In the genomic region with DNA sequence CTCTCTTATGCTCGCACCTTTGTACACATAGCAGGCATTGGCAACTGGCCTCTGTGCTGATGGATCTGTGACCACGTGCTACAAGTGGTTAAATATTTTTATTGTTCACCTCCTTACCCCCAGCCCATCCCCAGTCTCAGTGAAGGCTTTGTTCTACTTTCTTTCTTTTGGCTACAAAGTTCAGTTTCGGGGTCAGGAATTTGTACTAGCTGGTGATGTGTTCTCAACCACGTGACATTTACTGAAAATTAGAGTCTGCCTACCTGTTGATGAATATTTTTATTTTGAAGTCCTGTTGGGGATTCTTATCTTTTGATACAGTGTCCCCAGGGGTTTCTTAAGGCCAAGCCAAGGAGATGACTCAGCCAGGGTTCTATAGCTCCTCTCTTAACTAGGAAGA, we compare ENCODE assay signal across 18 cellular contexts. TPM values are rescaled to one million over a fixed set of nuclear protein-coding genes. Genes with fewer than 3 reads are reported as not detected.
"Had no signal": no experiment of that assay in that cellular context is flagged by ENCODE, and none has a peak within 500 bp of the region (broad histone marks: within the 10 kb centered on the region; RNA-seq: fewer than 3 reads in every experiment).

No MANE protein-coding gene starts in this region.

- H3K36me3 Mint-ChIP-seq: stimulated activated effector memory CD8-positive, alpha-beta T cell treated with anti-CD3 and anti-CD28 coated beads, Interleukin-12 subunit alpha, Interleukin-12 subunit beta, amount 100 ng/mL, for 72 hours; type B pancreatic cell had no signal

- H3K4me1 Mint-ChIP-seq: stimulated activated effector memory CD8-positive, alpha-beta T cell treated with anti-CD3 and anti-CD28 coated beads, Interleukin-12 subunit alpha, Interleukin-12 subunit beta, amount 100 ng/mL, for 72 hours had no signal

- H3K9me3 Mint-ChIP-seq: activated CD8-positive, alpha-beta T cell treated with anti-CD3 and anti-CD28 coated beads for 36 hours; activated T-cell treated with anti-CD3 and anti-CD28 coated beads, Interleukin-2, amount 50 U/mL, for 72 hours; stimulated activated effector memory CD8-positive, alpha-beta T cell treated with anti-CD3 and anti-CD28 coated beads, Interleukin-12 subunit alpha, Interleukin-12 subunit beta, amount 100 ng/mL, for 72 hours; type B pancreatic cell had no signal

- H3K4me3 ChIP-seq: ascending aorta, esophagus muscularis mucosa, heart left ventricle, right atrium auricular region had no signal

- H3K4me3 Mint-ChIP-seq: activated CD8-positive, alpha-beta T cell treated with anti-CD3 and anti-CD28 coated beads for 36 hours; activated T-cell treated with anti-CD3 and anti-CD28 coated beads, Interleukin-2, amount 50 U/mL, for 72 hours; stimulated activated effector memory CD8-positive, alpha-beta T cell treated with anti-CD3 and anti-CD28 coated beads, Interleukin-12 subunit alpha, Interleukin-12 subunit beta, amount 100 ng/mL, for 72 hours; type B pancreatic cell had no signal

- H3K27ac ChIP-seq: ascending aorta, esophagus muscularis mucosa, heart left ventricle, parathyroid adenoma, right atrium auricular region had no signal

- H3K27ac Mint-ChIP-seq: activated CD8-positive, alpha-beta T cell treated with anti-CD3 and anti-CD28 coated beads for 36 hours; activated T-cell treated with anti-CD3 and anti-CD28 coated beads, Interleukin-2, amount 50 U/mL, for 72 hours; stimulated activated effector memory CD8-positive, alpha-beta T cell treated with anti-CD3 and anti-CD28 coated beads, Interleukin-12 subunit alpha, Interleukin-12 subunit beta, amount 100 ng/mL, for 72 hours; type B pancreatic cell had no signal

- H3K27me3 ChIP-seq: ascending aorta, esophagus muscularis mucosa, heart left ventricle, right atrium auricular region had no signal

- H3K9me3 ChIP-seq: ascending aorta, esophagus muscularis mucosa, heart left ventricle, right atrium auricular region had no signal

- H3K36me3 ChIP-seq: ascending aorta, esophagus muscularis mucosa, heart left ventricle, right atrium auricular region had no signal

- H3K4me1 ChIP-seq: ascending aorta, esophagus muscularis mucosa, heart left ventricle, parathyroid adenoma, right atrium auricular region had no signal

- H3K27me3 Mint-ChIP-seq: activated CD8-positive, alpha-beta T cell treated with anti-CD3 and anti-CD28 coated beads for 36 hours; type B pancreatic cell had no signal

- DNase-seq: activated CD4-positive, alpha-beta T cell treated with anti-CD3 and anti-CD28 coated beads for 4 hours; activated CD8-positive, alpha-beta memory T cell treated with anti-CD3 and anti-CD28 coated beads, Interleukin-2, amount 50 U/mL, for 4 hours; activated CD8-positive, alpha-beta T cell treated with anti-CD3 and anti-CD28 coated beads for 36 hours; activated gamma-delta T cell treated with Interleukin-2 at 50 U/mL for 16 hours; activated T-cell treated with anti-CD3 and anti-CD28 coated beads, Interleukin-2, amount 50 U/mL, for 72 hours; foreskin fibroblast; heart left ventricle; islet precursor cell had no signal

- ATAC-seq: activated CD8-positive, alpha-beta T cell treated with anti-CD3 and anti-CD28 coated beads for 36 hours; activated T-cell treated with anti-CD3 and anti-CD28 coated beads, Interleukin-2, amount 50 U/mL, for 72 hours; heart left ventricle; stimulated activated effector memory CD8-positive, alpha-beta T cell treated with anti-CD3 and anti-CD28 coated beads, Interleukin-12 subunit alpha, Interleukin-12 subunit beta, amount 100 ng/mL, for 72 hours had no signal

RNA-seq across cellular contexts. Expression of a gene that starts 47.8 kb away (rescaled TPM):
- total RNA-seq: activated CD8-positive, alpha-beta T cell treated with anti-CD3 and anti-CD28 coated beads for 36 hours; activated T-cell treated with anti-CD3 and anti-CD28 coated beads, Interleukin-2, amount 50 U/mL, for 72 hours; ascending aorta; cardiac septum; esophagus muscularis mucosa; heart left ventricle; liver; mesenteric fat pad; myocyte; right atrium auricular region had no signal
- polyA plus RNA-seq: heart left ventricle, liver had no signal
